Comparison of ENCODE assay signal across 8 cellular contexts in the genomic region with DNA sequence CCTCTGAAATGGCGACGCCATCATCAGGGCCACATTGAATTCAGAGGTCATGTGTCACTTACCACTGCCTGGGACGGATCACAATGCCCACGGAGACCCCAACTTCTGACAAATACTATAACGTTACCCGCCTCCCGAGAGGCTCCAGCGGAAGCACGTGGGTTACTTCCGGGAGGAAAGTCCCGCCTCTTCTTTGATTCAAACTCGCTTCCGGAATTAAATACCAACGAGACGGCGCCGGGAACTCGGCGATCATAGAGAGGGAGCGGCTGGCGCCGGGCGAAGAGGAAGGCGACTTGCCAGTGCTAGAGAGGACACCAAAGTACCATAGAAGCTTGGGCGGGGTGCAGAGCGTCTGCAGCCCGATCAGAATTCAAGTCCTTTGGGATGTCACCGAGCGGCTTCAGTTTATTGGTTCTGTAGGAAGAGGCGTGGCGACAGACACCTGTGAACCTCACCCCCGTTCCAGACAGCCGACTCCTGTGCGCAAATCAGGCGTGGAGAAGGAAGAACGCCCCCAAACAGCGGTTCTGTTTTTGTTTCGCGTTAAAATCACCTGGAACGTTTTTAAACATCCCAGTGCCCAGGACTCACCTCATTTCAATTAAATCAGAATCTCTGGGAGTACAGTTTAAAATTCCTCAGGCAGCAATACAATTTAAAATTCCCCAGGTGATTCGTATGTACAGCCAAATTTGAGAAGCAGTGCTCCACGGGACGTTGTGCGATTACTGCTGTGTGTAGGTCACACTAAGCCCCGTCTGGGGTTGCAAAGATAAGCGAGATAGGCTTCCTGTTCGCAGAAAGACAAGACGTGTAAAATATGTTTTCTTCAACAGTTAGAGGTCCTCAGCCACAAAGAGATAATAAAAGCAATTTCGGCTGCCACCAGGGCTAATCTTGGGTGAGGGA. TPM values are rescaled to one million over a fixed set of nuclear protein-coding genes. Genes with fewer than 3 reads are reported as not detected.
A peak's percentile ranks its signal among the peaks of the same experiment; 100 is the strongest.
DNase-seq lines count a peak whose midpoint lies in the region; ATAC-seq lines count a peak whose summit lies in the region.

A gene with protein sequence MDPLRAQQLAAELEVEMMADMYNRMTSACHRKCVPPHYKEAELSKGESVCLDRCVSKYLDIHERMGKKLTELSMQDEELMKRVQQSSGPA (minus strand): TSS at position 159 of the 912 bp plus-strand sequence. CDS start 565 bp downstream, outside the sequence.

- H4K20me1 ChIP-seq in BLaER1 treated with 17β-estradiol and CSF1 and Interleukin-3, amounts not matched to agents 10 nM and 100 nM, result peaks cover 0 to 27% (median 16%) of the 10 kb centered on the region in 11 experiments; a peak in 11 of 22 replicates

- DNase-seq in NCI-H748 (lab: John Stamatoyannopoulos, UW; ENCODE audit: unreplicated experiment), result peak; percentile 100
- DNase-seq in activated CD4-positive, alpha-beta T cell treated with anti-CD3 and anti-CD28 coated beads, Interleukin-2, amount 50 U/mL, for 1 hour, result peak; percentile 89
- peak; percentile 32 for DNase-seq in cortex of kidney (lab: John Stamatoyannopoulos, UW)
- DNase-seq in left colon, result peak; percentile 95 to 98
- DNase-seq in stimulated activated CD4-positive, alpha-beta T cell treated with anti-CD3 and anti-CD28 coated beads, Interleukin-1b, Interleukin-23, amount 100 ng/mL, for 48 hours, result peak; percentile 97

- peaks cover 22 to 33% (median 24%) of the 10 kb centered on the region in 10 experiments for H3K4me1 ChIP-seq in BLaER1 treated with 17β-estradiol and CSF1 and Interleukin-3, amounts not matched to agents 10 nM and 100 nM

- H3K27me3 ChIP-seq in BLaER1 treated with 17β-estradiol and CSF1 and Interleukin-3, amounts not matched to agents 10 nM and 100 nM, result no peaks in the 10 kb centered on the region

- ATAC-seq in GM19351 (IDR thresholded peaks at IDR 0.05; ENCODE audit: unreplicated experiment) (peak; percentile 96), HG03521 (IDR thresholded peaks at IDR 0.05; ENCODE audit: unreplicated experiment) (peak; percentile 99), left colon (peak; percentile 96)

- peak within 1 kb of the TSS; percentile 87 to 99 (median 94) for H3K4me2 ChIP-seq in BLaER1 treated with 17β-estradiol and CSF1 and Interleukin-3, amounts not matched to agents 10 nM and 100 nM

- H3K9me3 ChIP-seq in BLaER1 treated with 17β-estradiol and CSF1 and Interleukin-3, amounts not matched to agents 10 nM and 100 nM (replicated peaks in 1 of 11), result no peaks in the 10 kb centered on the region

- intact Hi-C loops in left colon (cut with DNase I, micrococcal nuclease), result no loop called here

- H3K27ac ChIP-seq in BLaER1 treated with 17β-estradiol and CSF1 and Interleukin-3, amounts not matched to agents 10 nM and 100 nM, result peak within 1 kb of the TSS; percentile 45 to 90 (median 83); a peak in 21 of 22 replicates

- H3K4me3 ChIP-seq in BLaER1 treated with 17β-estradiol and CSF1 and Interleukin-3, amounts not matched to agents 10 nM and 100 nM, result peak within 1 kb of the TSS; percentile 73 to 94 (median 80)

- H3K9ac ChIP-seq in BLaER1 treated with 17β-estradiol and CSF1 and Interleukin-3, amounts not matched to agents 10 nM and 100 nM, result peak within 1 kb of the TSS; percentile 77 to 92 (median 84)

- H3K36me3 ChIP-seq in BLaER1 treated with 17β-estradiol and CSF1 and Interleukin-3, amounts not matched to agents 10 nM and 100 nM, result peaks cover 4 to 29% (median 19%) of the 10 kb centered on the region in 11 experiments; a peak in 18 of 22 replicates

RNA-seq across cellular contexts. Expression of the gene that starts here (rescaled TPM):
- 10 to 100 TPM; 28.6 to 47.4 TPM for total RNA-seq in left colon

Comparison
In these comparisons a context has a peak if more than half of its experiments do, and no peak if none do; other contexts are left out.
1. Peak in every context shown above with its lines: DNase-seq, ATAC-seq, H3K4me3 ChIP-seq and H3K27ac ChIP-seq.
2. DNase-seq: peak in every context shown above with its lines; median percentile 100 in NCI-H748; 97 in stimulated activated CD4-positive, alpha-beta T cell treated with anti-CD3 and anti-CD28 coated beads, Interleukin-1b, Interleukin-23, amount 100 ng/mL, for 48 hours; 96 in left colon; 89 in activated CD4-positive, alpha-beta T cell treated with anti-CD3 and anti-CD28 coated beads, Interleukin-2, amount 50 U/mL, for 1 hour; 32 in cortex of kidney.